ENCODE assay signal across 36 cellular contexts in the genomic region with DNA sequence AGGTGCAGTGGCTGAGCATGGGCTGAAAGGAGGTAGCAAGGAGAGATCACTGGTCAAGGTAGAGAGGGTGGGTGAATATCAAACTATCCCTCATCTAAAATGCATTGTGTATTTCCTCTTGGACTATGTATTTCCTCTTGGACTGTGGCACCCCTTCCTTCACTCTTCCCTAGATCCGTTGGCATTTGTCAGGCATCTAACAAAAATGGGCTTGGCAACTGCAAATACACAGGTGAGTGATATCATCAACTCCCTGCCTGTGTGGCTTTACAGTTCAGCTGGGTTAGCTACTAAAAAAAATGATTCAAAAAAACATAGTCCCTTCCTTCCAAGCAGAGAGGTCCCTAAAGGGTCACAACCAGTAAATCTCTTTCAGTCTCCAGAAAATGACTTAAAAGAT.
"Had no signal": no experiment of that assay in that cellular context is flagged by ENCODE, and none has a peak within 500 bp of the region (broad histone marks: within the 10 kb centered on the region; RNA-seq: fewer than 3 reads in every experiment).

No MANE protein-coding gene starts in this region.

- H3K9me3 Mint-ChIP-seq: activated B cell treated with CpG ODN at 0.5 μM for 24 hours; activated naive CD4-positive, alpha-beta T cell treated with anti-CD3 and anti-CD28 coated beads, Interleukin-2, amount 10 ng/mL, durations not matched to agents 7 days and 5 days; activated T-cell treated with anti-CD3 and anti-CD28 coated beads, Interleukin-2, amount 50 U/mL, for 24 hours; activated T-cell treated with anti-CD3 and anti-CD28 coated beads, Interleukin-2, amount 50 U/mL, for 72 hours; brain; dendritic cell treated with granulocyte-macrophage colony-stimulating factor and Interleukin-4, amounts not matched to agents 40 ng/mL and 50 ng/mL, for 4 days; effector memory CD8-positive, alpha-beta T cell; T-helper 2 cell treated with Interferon-gamma antibody and Interleukin-4, amounts not matched to agents 5 μg/mL and 100 μg/mL, for 36 hours had no signal

- H3K4me3 Mint-ChIP-seq: activated B cell treated with CpG ODN at 0.5 μM for 24 hours; activated naive CD4-positive, alpha-beta T cell treated with anti-CD3 and anti-CD28 coated beads, Interleukin-2, amount 10 ng/mL, durations not matched to agents 7 days and 5 days; activated T-cell treated with anti-CD3 and anti-CD28 coated beads, Interleukin-2, amount 50 U/mL, for 24 hours; activated T-cell treated with anti-CD3 and anti-CD28 coated beads, Interleukin-2, amount 50 U/mL, for 72 hours; brain; dendritic cell treated with granulocyte-macrophage colony-stimulating factor and Interleukin-4, amounts not matched to agents 40 ng/mL and 50 ng/mL, for 4 days; effector memory CD8-positive, alpha-beta T cell; T-helper 17 cell; T-helper 2 cell treated with Interferon-gamma antibody and Interleukin-4, amounts not matched to agents 5 μg/mL and 100 μg/mL, for 36 hours had no signal

- H3K27me3 ChIP-seq: adrenal gland, breast epithelium, cardiac muscle cell, colonic mucosa, esophagus muscularis mucosa, foreskin keratinocyte, gastrocnemius medialis, heart left ventricle had no signal

- H3K36me3 Mint-ChIP-seq: activated naive CD4-positive, alpha-beta T cell treated with anti-CD3 and anti-CD28 coated beads, Interleukin-2, amount 50 U/mL, for 72 hours; brain had no signal

- H3K9me3 ChIP-seq: adrenal gland, breast epithelium, colonic mucosa, esophagus muscularis mucosa, gastrocnemius medialis, heart left ventricle had no signal

- H3K4me1 ChIP-seq: adrenal gland, breast epithelium, colonic mucosa, esophagus muscularis mucosa, foreskin keratinocyte, gastrocnemius medialis, heart left ventricle had no signal

- DNase-seq: activated B cell treated with CpG ODN at 0.5 μM for 24 hours; activated CD4-positive, alpha-beta T cell treated with anti-CD3 and anti-CD28 coated beads for 48 hours; activated CD4-positive, alpha-beta T cell treated with anti-CD3 and anti-CD28 coated beads, Interleukin-2, amount 50 U/mL, for 1 hour; activated CD4-positive, alpha-beta T cell treated with anti-CD3 and anti-CD28 coated beads, Interleukin-2, amount 50 U/mL, for 48 hours; activated CD8-positive, alpha-beta memory T cell treated with anti-CD3 and anti-CD28 coated beads, Interleukin-2, amount 50 U/mL, for 48 hours; activated gamma-delta T cell; activated naive CD4-positive, alpha-beta T cell; activated naive CD4-positive, alpha-beta T cell treated with anti-CD3 and anti-CD28 coated beads, Interleukin-2, amount 10 ng/mL, durations not matched to agents 7 days and 5 days; activated T-cell treated with anti-CD3 and anti-CD28 coated beads for 4 hours; activated T-cell treated with anti-CD3 and anti-CD28 coated beads, Interleukin-2, amount 50 U/mL, for 24 hours; activated T-cell treated with anti-CD3 and anti-CD28 coated beads, Interleukin-2, amount 50 U/mL, for 72 hours; adrenal gland; amygdala; aorta; central memory CD4-positive, alpha-beta T cell; cerebellar nuclear complex; colonic mucosa; effector CD4-positive, alpha-beta T cell; effector memory CD8-positive, alpha-beta T cell; erythroblast; foreskin keratinocyte; gastrocnemius medialis; glutamatergic neuron; heart left ventricle; T-helper 1 cell; T-helper 17 cell; T1000; WERI-Rb-1 had no signal

- H3K36me3 ChIP-seq: adrenal gland, breast epithelium, cardiac muscle cell, colonic mucosa, esophagus muscularis mucosa, gastrocnemius medialis, heart left ventricle, WERI-Rb-1 had no signal

- ATAC-seq: activated CD4-positive, CD25-positive, alpha-beta regulatory T cell treated with anti-CD3 and anti-CD28 coated beads, Interleukin-2, amount 50 U/mL, for 24 hours; activated naive CD4-positive, alpha-beta T cell treated with anti-CD3 and anti-CD28 coated beads, Interleukin-2, amount 50 U/mL, for 72 hours; activated T-cell treated with anti-CD3 and anti-CD28 coated beads, Interleukin-2, amount 50 U/mL, for 72 hours; effector memory CD8-positive, alpha-beta T cell; foreskin keratinocyte; gastrocnemius medialis; heart left ventricle; T-helper 17 cell had no signal

- H3K27ac Mint-ChIP-seq: activated B cell treated with CpG ODN at 0.5 μM for 24 hours; activated naive CD4-positive, alpha-beta T cell treated with anti-CD3 and anti-CD28 coated beads, Interleukin-2, amount 10 ng/mL, durations not matched to agents 7 days and 5 days; activated naive CD4-positive, alpha-beta T cell treated with anti-CD3 and anti-CD28 coated beads, Interleukin-2, amount 50 U/mL, for 72 hours; activated T-cell treated with anti-CD3 and anti-CD28 coated beads, Interleukin-2, amount 50 U/mL, for 24 hours; activated T-cell treated with anti-CD3 and anti-CD28 coated beads, Interleukin-2, amount 50 U/mL, for 72 hours; brain; dendritic cell treated with granulocyte-macrophage colony-stimulating factor and Interleukin-4, amounts not matched to agents 40 ng/mL and 50 ng/mL, for 4 days; effector memory CD8-positive, alpha-beta T cell; T-helper 17 cell; T-helper 2 cell treated with Interferon-gamma antibody and Interleukin-4, amounts not matched to agents 5 μg/mL and 100 μg/mL, for 36 hours had no signal

- H3K27me3 Mint-ChIP-seq: activated B cell treated with CpG ODN at 0.5 μM for 24 hours; activated T-cell treated with anti-CD3 and anti-CD28 coated beads, Interleukin-2, amount 50 U/mL, for 24 hours; brain; effector memory CD8-positive, alpha-beta T cell; T-helper 17 cell had no signal

- H3K4me3 ChIP-seq: adrenal gland, breast epithelium, cardiac muscle cell, colonic mucosa, esophagus muscularis mucosa, gastrocnemius medialis, heart left ventricle had no signal

- H3K27ac ChIP-seq: adrenal gland, breast epithelium, cardiac muscle cell, colonic mucosa, esophagus muscularis mucosa, foreskin keratinocyte, gastrocnemius medialis, heart left ventricle, WERI-Rb-1 had no signal

- H3K4me1 Mint-ChIP-seq: brain had no signal
